Comparison of ENCODE assay signal across 8 cellular contexts in genomic region chrX:149631293-149632165, GRCh38. TPM values are rescaled to one million over a fixed set of nuclear protein-coding genes. Genes with fewer than 3 reads are reported as not detected.
DNase-seq lines count a peak whose midpoint lies in the region; ATAC-seq and TF ChIP-seq lines count a peak whose summit lies in the region.

TSS of gene TMEM185A (minus strand) at chrX:149631792. CDS start at chrX:149631580, 212 bp downstream.

- peaks cover 18% of the 10 kb centered on the region for H3K4me1 ChIP-seq in HAP-1
- no peaks in the 10 kb centered on the region; the same call in 1 of the 2 replicates for H3K4me1 ChIP-seq in MM.1S (ENCODE audit: low read length)
- H3K4me1 ChIP-seq in psoas muscle = peaks cover 7% of the 10 kb centered on the region
- no peaks in the 10 kb centered on the region for H3K4me1 ChIP-seq in urinary bladder (ENCODE audit: insufficient read depth)

- peak within 1 kb of the TSS; percentile 31 for H3K4me2 ChIP-seq in MM.1S (ENCODE audit: low read depth, low read length)

- peak within 1 kb of the TSS; percentile 76 for H3K4me3 ChIP-seq in GM08714 (ENCODE audit: low read length)
- peak within 1 kb of the TSS; percentile 66 for H3K4me3 ChIP-seq in HAP-1
- H3K4me3 ChIP-seq in MM.1S (ENCODE audit: low read length) = peak within 1 kb of the TSS; percentile 71
- H3K4me3 ChIP-seq in psoas muscle = peak within 1 kb of the TSS; percentile 79
- H3K4me3 ChIP-seq in urinary bladder (ENCODE audit: low read depth, low read length) = peak within 1 kb of the TSS; percentile 76

- intact Hi-C loops in left cardiac atrium (cut with DNase I) (no loop called here), psoas muscle (cut with DNase I) (loop anchor here (10.0 kb wide), 3 partner anchors 83 to 127 kb away; partner anchors contain the start of genes IDS (in 1 of the 2) and MAGEA11 (in 1 of the 2))

- H3K27ac ChIP-seq in MM.1S (ENCODE audit: low read length) (no peak within 1 kb of the TSS), psoas muscle (peak within 1 kb of the TSS; percentile 63), urinary bladder (ENCODE audit: low read depth) (no peak within 1 kb of the TSS)

- peak within 1 kb of the TSS; percentile 89 for H2AFZ ChIP-seq in MM.1S (ENCODE audit: low read length)

- H3K79me2 ChIP-seq in MM.1S (ENCODE audit: low read length) = peaks cover 23% of the 10 kb centered on the region

- H3K36me3 ChIP-seq in HAP-1 (replicated peaks) = peaks cover 3% of the 10 kb centered on the region; the same call in 1 of the 2 replicates
- H3K36me3 ChIP-seq in MM.1S (replicated peaks; ENCODE audit: insufficient read depth, low read length) = no peaks in the 10 kb centered on the region
- no peaks in the 10 kb centered on the region for H3K36me3 ChIP-seq in psoas muscle (ENCODE audit: insufficient read depth in 1 of 2, low read depth in 1 of 2)
- no peaks in the 10 kb centered on the region for H3K36me3 ChIP-seq in urinary bladder (ENCODE audit: insufficient read depth)

- no peaks in the 10 kb centered on the region for H4K20me1 ChIP-seq in MM.1S (ENCODE audit: insufficient read depth, low read length)

- DNase-seq in HAP-1 (ENCODE audit: low spot score in 2 of 2) (peak; percentile 55 to 91), MM.1S (peak; percentile 66), T follicular helper cell (ENCODE audit: low read depth) (peak; percentile 67), left cardiac atrium (peak; percentile 78), psoas muscle (peak; percentile 72 to 84)
- peak; percentile 55 for DNase-seq in activated naive CD8-positive, alpha-beta T cell treated with anti-CD3 and anti-CD28 coated beads, Interleukin-2, amount 50 U/mL, for 16 hours (ENCODE audit: low read depth, low spot score)

- no peaks in the 10 kb centered on the region for H3K27me3 ChIP-seq in HAP-1 (ENCODE audit: low read depth)
- H3K27me3 ChIP-seq in MM.1S (replicated peaks; ENCODE audit: insufficient read depth, low read length) = no peaks in the 10 kb centered on the region
- no peaks in the 10 kb centered on the region for H3K27me3 ChIP-seq in psoas muscle (ENCODE audit: insufficient read depth in 3 of 3, low read length in 2 of 3)

- ATAC-seq in left cardiac atrium (peak; percentile 72 to 80), psoas muscle (peak; percentile 83 to 94 (median 86))

- WGBS in psoas muscle, 3 donors = 0 to 25% (median 1%) methylated on average over 23 to 101 of the region's 101 CpGs
- under 1% methylated on average over 50 of the region's 101 CpGs for WGBS in urinary bladder

- in situ Hi-C loops in HAP-1 (cut with MboI; ENCODE audit: low sequenced_read_pairs) = loop anchor here (25.0 kb wide), 2 partner anchors 119 to 181 kb away; partner anchors contain the start of gene IDS

- TF ChIP-seq CTCF in MM.1S (IDR thresholded peaks at IDR 0.05; ENCODE audit: low read length) (no peak), psoas muscle (IDR thresholded peaks at IDR 0.05) (no peak)

- H3K9ac ChIP-seq in MM.1S (ENCODE audit: low read length) = peak within 1 kb of the TSS; percentile 48; the same call in 1 of the 2 replicates

- no peaks in the 10 kb centered on the region for H3K9me2 ChIP-seq in MM.1S (replicated peaks; ENCODE audit: insufficient read depth, low read length)

- H3K9me3 ChIP-seq in HAP-1 (no peaks in the 10 kb centered on the region), MM.1S (replicated peaks; ENCODE audit: insufficient read depth, low read length) (no peaks in the 10 kb centered on the region), psoas muscle (no peaks in the 10 kb centered on the region)

- H3F3A ChIP-seq in MM.1S (ENCODE audit: insufficient read depth, low read length) = no peaks in the 10 kb centered on the region; the same call in 1 of the 2 replicates

RNA-seq across cellular contexts. Expression of gene TMEM185A, which starts in this region (rescaled TPM):
- total RNA-seq in left cardiac atrium (10 to 100 TPM; 37.4 to 41.8 TPM), psoas muscle (10 to 100 TPM in 2 of 4 donors, 1 to 10 TPM in 2; 7.2 to 13.4 (median 10.4) TPM), urinary bladder (26.2 TPM)
- polyA plus RNA-seq in psoas muscle (10 to 100 TPM in 1 of 3 donors, 1 to 10 TPM in 2; 6.3 to 17.5 (median 6.7) TPM), urinary bladder (23.3 TPM)

Comparison
In these comparisons a context has a peak if more than half of its experiments do, and no peak if none do; other contexts are left out.
1. intact Hi-C loops: an anchor here in psoas muscle (10.0 kb wide); none called in left cardiac atrium.